Comparison of ENCODE assay signal across 9 cellular contexts in genomic region chr10:77898323-77899079, GRCh38. TPM values are rescaled to one million over a fixed set of nuclear protein-coding genes. Genes with fewer than 3 reads are reported as not detected.
DNase-seq lines count a peak whose midpoint lies in the region; ATAC-seq and TF ChIP-seq lines count a peak whose summit lies in the region.
"Had no signal": no experiment of that assay in that cellular context is flagged by ENCODE, and none has a peak within 500 bp of the region (broad histone marks: within the 10 kb centered on the region; RNA-seq: fewer than 3 reads in every experiment).

No MANE protein-coding gene starts in this region.

- peak overlapping the region; percentile 37 for H3K4me2 ChIP-seq in skeletal muscle satellite cell (ENCODE audit: low read length)

- H3K27me3 ChIP-seq in H7 (ENCODE audit: control insufficient read depth, insufficient read depth, low read length) (no peaks in the 10 kb centered on the region), esophagus squamous epithelium (no peaks in the 10 kb centered on the region), skeletal muscle satellite cell (ENCODE audit: control insufficient read depth, insufficient read depth, low read length) (no peaks in the 10 kb centered on the region)
- no peaks in the 10 kb centered on the region for H3K27me3 ChIP-seq in CD4-positive, alpha-beta T cell (ENCODE audit: control insufficient read depth, insufficient read depth, low read length)

- H3K4me1 ChIP-seq in esophagus squamous epithelium (peaks cover 35 to 91% (median 65%) of the 10 kb centered on the region in 3 donors), skeletal muscle satellite cell (ENCODE audit: control insufficient read depth, insufficient read depth, low read length) (peaks cover 19% of the 10 kb centered on the region)

- H3K27ac ChIP-seq in esophagus squamous epithelium, result peak overlapping the region; percentile 82 to 88 (median 84)
- H3K27ac ChIP-seq in CD4-positive, alpha-beta T cell (ENCODE audit: low read depth, low read length), result no peak overlapping the region

- no peak overlapping the region for H3K9ac ChIP-seq in skeletal muscle satellite cell (ENCODE audit: low read depth, low read length)

- intact Hi-C loops in esophagus squamous epithelium (cut with DNase I), result no loop called here
- intact Hi-C loops in CD4-positive, alpha-beta T cell (cut with DNase I, micrococcal nuclease), result no loop called here

- no peak overlapping the region for H3K27ac Mint-ChIP-seq in CD4-positive, alpha-beta T cell
- H3K27ac Mint-ChIP-seq: activated CD4-positive, alpha-beta T cell treated with anti-CD3 and anti-CD28 coated beads for 36 hours had no signal

- H3K9me3 Mint-ChIP-seq in CD4-positive, alpha-beta T cell, result no peaks in the 10 kb centered on the region

- peak; percentile 73 for DNase-seq in H7
- peak; percentile 39 to 89 for DNase-seq in NCI-H526 (lab: John Stamatoyannopoulos, UW)
- no peak for DNase-seq in esophagus squamous epithelium (lab: John Stamatoyannopoulos, UW)
- DNase-seq in activated T-cell treated with anti-CD3 and anti-CD28 coated beads, Interleukin-2, amount 50 U/mL, for 48 hours, result no peak
- no peak for DNase-seq in putamen (ENCODE audit: low spot score)
- DNase-seq in CD4-positive, alpha-beta T cell, result no peak
- DNase-seq: activated CD4-positive, alpha-beta T cell treated with anti-CD3 and anti-CD28 coated beads for 36 hours had no signal

- TF ChIP-seq CTCF in esophagus squamous epithelium (IDR thresholded peaks at IDR 0.05), result no peak
- no peak for TF ChIP-seq CTCF in CD4-positive, alpha-beta T cell (IDR thresholded peaks at IDR 0.05)

- H3K27me3 Mint-ChIP-seq in CD4-positive, alpha-beta T cell, result peaks cover 17% of the 10 kb centered on the region

- no peaks in the 10 kb centered on the region for H3K4me1 Mint-ChIP-seq in CD4-positive, alpha-beta T cell (ENCODE audit: low read depth)

- no peak overlapping the region for H3K4me3 Mint-ChIP-seq in CD4-positive, alpha-beta T cell
- H3K4me3 Mint-ChIP-seq: activated CD4-positive, alpha-beta T cell treated with anti-CD3 and anti-CD28 coated beads for 36 hours had no signal

- POLR2A ChIA-PET in CD4-positive, alpha-beta T cell (lab: Charles Lee), result no interaction called here

- H3K36me3 Mint-ChIP-seq in CD4-positive, alpha-beta T cell (ENCODE audit: low read depth), result no peaks in the 10 kb centered on the region

- CTCF ChIA-PET in CD4-positive, alpha-beta T cell (lab: Charles Lee), result no interaction called here

- no peak overlapping the region for H3K4me3 ChIP-seq in H7 (ENCODE audit: insufficient read depth, low read depth, low read length)
- H3K4me3 ChIP-seq in esophagus squamous epithelium, result peak overlapping the region in 2 of 4 donors; percentile 20 to 32
- H3K4me3 ChIP-seq in skeletal muscle satellite cell (ENCODE audit: low read length), result peak overlapping the region; percentile 28

- 22 to 24% methylated on average over 13 to 16 of the region's 19 CpGs for WGBS in esophagus squamous epithelium, 2 donors

- no peaks in the 10 kb centered on the region for H3K9me3 ChIP-seq in esophagus squamous epithelium
- H3K9me3 ChIP-seq in skeletal muscle satellite cell (replicated peaks; ENCODE audit: low read length), result no peaks in the 10 kb centered on the region
- no peaks in the 10 kb centered on the region for H3K9me3 ChIP-seq in CD4-positive, alpha-beta T cell (ENCODE audit: control insufficient read depth, low read length)

- no peaks in the 10 kb centered on the region for H3K36me3 ChIP-seq in H7 (replicated peaks; ENCODE audit: control insufficient read depth, insufficient read depth, low read length)
- no peaks in the 10 kb centered on the region for H3K36me3 ChIP-seq in esophagus squamous epithelium
- no peaks in the 10 kb centered on the region for H3K36me3 ChIP-seq in skeletal muscle satellite cell (ENCODE audit: insufficient read depth, low read length)

- ATAC-seq in HG03139 (IDR thresholded peaks at IDR 0.05; ENCODE audit: unreplicated experiment), result no peak
- ATAC-seq in CD4-positive, alpha-beta T cell (ENCODE audit: poor library complexity), result no peak
- ATAC-seq: activated CD4-positive, alpha-beta T cell treated with anti-CD3 and anti-CD28 coated beads for 36 hours had no signal

- TF ChIP-seq POLR2A in esophagus squamous epithelium (IDR thresholded peaks at IDR 0.05), result peak in 1 of 4 donors; percentile 16

RNA-seq across cellular contexts. Expression of gene DLG5, which starts 28.1 kb away (rescaled TPM):
- total RNA-seq in H7 (2014; rRNA removed; shearing (Covaris generic)), result 28.2 and 31.7 TPM in 2 replicates
- 10 to 100 TPM; 34.1 to 50.9 (median 41.3) TPM for total RNA-seq in esophagus squamous epithelium
- 17.5 and 19.5 TPM in 2 replicates for total RNA-seq in skeletal muscle satellite cell (2012; rRNA removed)
- 1 to 10 TPM; 7.1 to 7.4 TPM for total RNA-seq in CD4-positive, alpha-beta T cell

Comparison
In these comparisons a context has a peak if more than half of its experiments do, and no peak if none do; other contexts are left out.
1. DNase-seq: peak in H7 (single experiment) and NCI-H526 (2 of 2); none in esophagus squamous epithelium (single experiment), activated T-cell treated with anti-CD3 and anti-CD28 coated beads, Interleukin-2, amount 50 U/mL, for 48 hours (0 of 2), putamen (single experiment) and CD4-positive, alpha-beta T cell (0 of 10).